ENCODE assay signal across 12 cellular contexts in genomic region chrX:72141372-72142004, GRCh38. TPM values are rescaled to one million over a fixed set of nuclear protein-coding genes. Genes with fewer than 3 reads are reported as not detected.
DNase-seq lines count a peak whose midpoint lies in the region; ATAC-seq, FAIRE-seq and TF ChIP-seq lines count a peak whose summit lies in the region.
"Had no signal": no experiment of that assay in that cellular context is flagged by ENCODE, and none has a peak within 500 bp of the region (broad histone marks: within the 10 kb centered on the region; RNA-seq: fewer than 3 reads in every experiment).

No MANE protein-coding gene starts in this region.

- ATAC-seq in GM19397 (IDR thresholded peaks at IDR 0.05; ENCODE audit: unreplicated experiment): peak; percentile 65
- peak; percentile 54 for ATAC-seq in HG03097 (IDR thresholded peaks at IDR 0.05; ENCODE audit: low FRiP score, unreplicated experiment)
- peak; percentile 81 for ATAC-seq in GM12878
- no peak for ATAC-seq in heart left ventricle
- ATAC-seq: gastroesophageal sphincter, right cardiac atrium had no signal

- no TSS peak for BruUV-seq in GM12878 (replicated peaks; lab: Mats Ljungman, UMichigan)

- H3K4me2 ChIP-seq in GM12878 (ENCODE audit: control insufficient read depth, insufficient read depth): peak overlapping the region; percentile 39; the same call in 1 of the 2 replicates

- SMC1A ChIA-PET in GM12878 (lab: Charles Lee; ENCODE audit: uncharacterized antibody, unreplicated experiment): no interaction called here

- in situ Hi-C loops in GM12878 (cut with MboI): no loop called here

- RAD21 ChIA-PET in GM12878 (lab: Charles Lee; ENCODE audit: unreplicated experiment): no interaction called here

- H3K27me3 ChIP-seq in GM12878 (replicated peaks in 1 of 2; ENCODE audit: control insufficient read depth in 2 of 2, insufficient read depth in 2 of 2, low read length in 1 of 2): no peaks in the 10 kb centered on the region
- peaks cover 0 to 41% (median 0%) of the 10 kb centered on the region in 9 donors for H3K27me3 ChIP-seq in heart left ventricle
- H3K27me3 ChIP-seq in colonic mucosa: no peaks in the 10 kb centered on the region
- H3K27me3 ChIP-seq: gastroesophageal sphincter had no signal

- peaks cover 14% of the 10 kb centered on the region for H3K4me1 ChIP-seq in GM12878 (ENCODE audit: control insufficient read depth, insufficient read depth, low read length)
- peaks cover 0 to 6% (median 0%) of the 10 kb centered on the region in 12 donors for H3K4me1 ChIP-seq in heart left ventricle
- H3K4me1 ChIP-seq in colonic mucosa: no peaks in the 10 kb centered on the region
- H3K4me1 ChIP-seq: gastroesophageal sphincter had no signal

- POLR2A ChIA-PET in GM12878 (lab: Charles Lee): no interaction called here

- H3K27ac ChIP-seq in GM12878 (ENCODE audit: control insufficient read depth, insufficient read depth) (no peak overlapping the region; the same call in 1 of the 2 replicates), heart left ventricle (no peak overlapping the region), colonic mucosa (no peak overlapping the region)
- H3K27ac ChIP-seq: gastroesophageal sphincter had no signal

- no peaks in the 10 kb centered on the region for H4K20me1 ChIP-seq in GM12878 (ENCODE audit: control insufficient read depth, insufficient read depth)

- H2AFZ ChIP-seq in GM12878 (ENCODE audit: control insufficient read depth, low read depth, low read length): no peak overlapping the region; the same call in 1 of the 2 replicates

- peak; percentile 41 for FAIRE-seq in GM12878 (lab: Jason Lieb, UNC)

- TF ChIP-seq POLR2A in GM12878 (IDR thresholded peaks at IDR 0.05; ENCODE audit: low read depth, low read length) (no peak), heart left ventricle (IDR thresholded peaks at IDR 0.05) (no peak)

- TF ChIP-seq RAD21 in GM12878 (IDR thresholded peaks at IDR 0.05; ENCODE audit: insufficient read depth, low read depth, low read length): no peak

- no peak for TF ChIP-seq CTCF in GM12878 (IDR thresholded peaks at IDR 0.05 in 2 of 3, conservative IDR thresholded peaks at IDR 0.05 in 1 of 3; ENCODE audit: control insufficient read depth in 2 of 3, extremely low read depth in 1 of 3, insufficient read depth in 1 of 3, low read depth in 3 of 3, low read length in 3 of 3)
- no peak for TF ChIP-seq CTCF in heart left ventricle (IDR thresholded peaks at IDR 0.05)
- no peak for TF ChIP-seq CTCF in colonic mucosa (IDR thresholded peaks at IDR 0.05)

- no peaks in the 10 kb centered on the region for H3K9me3 ChIP-seq in GM12878 (replicated peaks; ENCODE audit: control insufficient read depth, insufficient read depth, low read length)
- no peaks in the 10 kb centered on the region for H3K9me3 ChIP-seq in heart left ventricle
- H3K9me3 ChIP-seq in colonic mucosa: no peaks in the 10 kb centered on the region
- H3K9me3 ChIP-seq: gastroesophageal sphincter had no signal

- DNase-seq in NCI-H1417 (lab: John Stamatoyannopoulos, UW) (peak in 2 of 3 experiments; percentile 46 to 69), NCI-H1417 treated with DMSO at 0.1 percent for 48 hours (lab: John Stamatoyannopoulos, UW) (no peak), GM12878 (ENCODE audit: low read depth, low spot score) (no peak), heart left ventricle (no peak), colonic mucosa (no peak), NCI-H524 treated with DMSO at 0.1 percent for 48 hours (lab: John Stamatoyannopoulos, UW) (no peak)
- DNase-seq: caudate nucleus, NCI-H1105 treated with DMSO at 0.1 percent for 48 hours, right cardiac atrium had no signal

- no peak for TF ChIP-seq EP300 in GM12878 (IDR thresholded peaks at IDR 0.05; ENCODE audit: borderline replicate concordance in 1 of 2, control insufficient read depth in 1 of 2, low read depth in 2 of 2, low read length in 2 of 2)

- CTCF ChIA-PET in GM12878 (lab: Yijun Ruan, JAX): interaction anchor here (1.7 kb wide), 1 partner anchor 15 kb away, joined by 4 read pairs; no protein-coding TSS in a partner anchor

- intact Hi-C loops in GM12878 (cut with micrococcal nuclease; ENCODE audit: unreplicated experiment): loop anchor here (2.0 kb wide), 1 partner anchor 39 kb away; the partner anchor contains the start of gene PIN4
- intact Hi-C loops in heart left ventricle (cut with DNase I): no loop called here
- intact Hi-C loops in colonic mucosa (cut with DNase I): no loop called here

- H3K9ac ChIP-seq in GM12878 (ENCODE audit: control insufficient read depth, insufficient read depth, low read length) (no peak overlapping the region), colonic mucosa (ENCODE audit: low read depth in 2 of 2, low read length in 2 of 2) (no peak overlapping the region)

- H3K4me3 ChIP-seq in GM12878: no peak overlapping the region
- no peak overlapping the region for H3K4me3 ChIP-seq in heart left ventricle
- H3K4me3 ChIP-seq in colonic mucosa: no peak overlapping the region
- H3K4me3 ChIP-seq: gastroesophageal sphincter had no signal

- no peaks in the 10 kb centered on the region for H3K79me2 ChIP-seq in GM12878 (ENCODE audit: control insufficient read depth, insufficient read depth, low read length)

- no peaks in the 10 kb centered on the region for H3K36me3 ChIP-seq in GM12878 (ENCODE audit: control insufficient read depth in 2 of 2, insufficient read depth in 2 of 2, low read length in 1 of 2)
- H3K36me3 ChIP-seq in heart left ventricle: peaks cover 0 to 24% (median 7%) of the 10 kb centered on the region in 9 donors
- no peaks in the 10 kb centered on the region for H3K36me3 ChIP-seq in colonic mucosa

- WGBS in GM12878 (ENCODE audit: insufficient coverage, insufficient replicate concordance, low lambda C conversion rate, missing lambda C conversion rate): 1% methylated on average over 4 of the region's 4 CpGs
- 74 to 94% (median 84%) methylated on average over 4 of the region's 4 CpGs for WGBS in heart left ventricle, 4 donors

TF ChIP-seq in GM12878, 131 proteins besides CTCF, POLR2A, EP300 and RAD21 (continues in another document):
- TF ChIP-seq CBFB (IDR thresholded peaks at IDR 0.05; ENCODE audit: low read depth) (no peak), ETV6 (conservative IDR thresholded peaks at IDR 0.05 in 1 of 2, IDR thresholded peaks at IDR 0.05 in 1 of 2; ENCODE audit: borderline replicate concordance in 1 of 2, low read depth in 1 of 2) (no peak), IRF4 (IDR thresholded peaks at IDR 0.05; ENCODE audit: low read depth, low read length) (peak; percentile 86), SREBF2 (IDR thresholded peaks at IDR 0.05; ENCODE audit: low read length) (no peak), SPI1 (IDR thresholded peaks at IDR 0.05; ENCODE audit: borderline replicate concordance, insufficient read depth, low read depth, low read length) (peak; percentile 31; the same call in 1 of the 2 replicates), RUNX3 (IDR thresholded peaks at IDR 0.05; ENCODE audit: low read length) (peak; percentile 50), NFIC (IDR thresholded peaks at IDR 0.05; ENCODE audit: low read depth, low read length) (peak; percentile 60), JUNB (IDR thresholded peaks at IDR 0.05) (peak; percentile 97), POU2F2 (IDR thresholded peaks at IDR 0.05; ENCODE audit: borderline replicate concordance, low read depth, low read length) (peak; percentile 94), JUND (IDR thresholded peaks at IDR 0.05; ENCODE audit: low read depth, low read length) (0 out of 2 replicates have a peak, but pooled peaks have one; percentile 29), KLF5 (IDR thresholded peaks at IDR 0.05; ENCODE audit: partially characterized antibody) (no peak), CREB1 (IDR thresholded peaks at IDR 0.05; ENCODE audit: low read depth) (no peak)

RNA-seq across cellular contexts. Expression of gene RTL5, which starts 9.8 kb away (rescaled TPM):
- not detected in 2 replicates for total RNA-seq in GM12878 (2013; cell fraction: nucleolus; rRNA removed)
- total RNA-seq in GM12878 (2014; rRNA removed) (under 0.01 and 0.11 TPM in 2 replicates), GM12878 (2014; rRNA removed; fragmentation: Illumina TruSeq; extraction: Trizol) (not detected in 2 replicates), GM12878 (2021) (0.05 and 0.10 TPM in 2 replicates), heart left ventricle (1 to 10 TPM; 1.2 to 6.0 (median 2.7) TPM), colonic mucosa (1 to 10 TPM; 1.2 to 2.1 TPM)
- polyA plus RNA-seq in GM12878 (2011; ENCODE audit: low read depth): 0.25 TPM
- polyA plus RNA-seq in GM12878 (2011; rRNA removed) (not detected in 2 replicates), GM12878 (2014; fragmentation: Illumina TruSeq; extraction: Trizol) (0.01 TPM in 1 of 2 replicates, not detected in the other), GM12878 (2014; fragmentation: Nextera tagmentation; extraction: Ambion mirVana) (not detected), GM12878 (2014; rRNA removed) (0.03 and 0.05 TPM in 2 replicates), GM12878 (2016; fragmentation: Nextera tagmentation; extraction: Ambion mirVana) (under 1 TPM in 1 of 2 experiments, not detected in 1; 0.08 TPM), heart left ventricle (1 to 10 TPM; 1.5 to 1.6 TPM)
- not detected in 2 replicates for polyA plus RNA-seq in GM12878 (2011; cell fraction: cytosol; rRNA removed)
- 0.06 and 0.15 TPM in 2 replicates for polyA plus RNA-seq in GM12878 (2011; cell fraction: nucleus; rRNA removed)
- 0.28 and 0.34 TPM in 2 replicates for polyA plus RNA-seq in GM12878 (2012)
- polyA minus RNA-seq in GM12878 (2011; rRNA and poly(A)+ RNA removed): not detected in 2 replicates
- not detected in 2 replicates for polyA minus RNA-seq in GM12878 (2011; cell fraction: cytosol; rRNA and poly(A)+ RNA removed)
- polyA minus RNA-seq in GM12878 (2011; cell fraction: nucleus; rRNA and poly(A)+ RNA removed): not detected in 2 replicates

RNA-seq across cellular contexts. Expression of gene PIN4, which starts 40.1 kb away (rescaled TPM):
- 17.9 and 19.4 TPM in 2 replicates for total RNA-seq in GM12878 (2013; cell fraction: nucleolus; rRNA removed)
- total RNA-seq in GM12878 (2014; rRNA removed) (10.8 and 14.1 TPM in 2 replicates), GM12878 (2014; rRNA removed; fragmentation: Illumina TruSeq; extraction: Trizol) (31.1 and 32.7 TPM in 2 replicates), GM12878 (2021) (6.4 and 8.2 TPM in 2 replicates), heart left ventricle (10 to 100 TPM in 5 of 9 donors, 1 to 10 TPM in 4; 8.4 to 13.1 (median 10.0) TPM), colonic mucosa (10 to 100 TPM in 1 of 2 donors, 1 to 10 TPM in 1; 8.2 to 10.4 TPM)
- 14.4 TPM for polyA plus RNA-seq in GM12878 (2011; ENCODE audit: low read depth)
- polyA plus RNA-seq in GM12878 (2011; rRNA removed) (14.6 and 25.1 TPM in 2 replicates), GM12878 (2014; fragmentation: Illumina TruSeq; extraction: Trizol) (31.7 and 46.4 TPM in 2 replicates), GM12878 (2014; fragmentation: Nextera tagmentation; extraction: Ambion mirVana) (10 to 100 TPM; 46.5 to 53.6 TPM), GM12878 (2014; rRNA removed) (30.0 and 53.4 TPM in 2 replicates), GM12878 (2016; fragmentation: Nextera tagmentation; extraction: Ambion mirVana) (10 to 100 TPM; 36.1 to 44.9 TPM), heart left ventricle (10 to 100 TPM; 16.5 to 41.5 TPM)
- polyA plus RNA-seq in GM12878 (2011; cell fraction: cytosol; rRNA removed): 3.1 and 7.0 TPM in 2 replicates
- 6.4 and 10.2 TPM in 2 replicates for polyA plus RNA-seq in GM12878 (2011; cell fraction: nucleus; rRNA removed)
- 12.6 and 22.5 TPM in 2 replicates for polyA plus RNA-seq in GM12878 (2012)
- 3.1 and 4.0 TPM in 2 replicates for polyA minus RNA-seq in GM12878 (2011; rRNA and poly(A)+ RNA removed)
- polyA minus RNA-seq in GM12878 (2011; cell fraction: cytosol; rRNA and poly(A)+ RNA removed): 2.7 and 3.5 TPM in 2 replicates
- 1.9 and 4.2 TPM in 2 replicates for polyA minus RNA-seq in GM12878 (2011; cell fraction: nucleus; rRNA and poly(A)+ RNA removed)

Comparison
In these comparisons a context has a peak if more than half of its experiments do, and no peak if none do; other contexts are left out.
1. DNase-seq: peak in NCI-H1417 (2 of 3); none in NCI-H1417 treated with DMSO at 0.1 percent for 48 hours (single experiment), GM12878 (single experiment), heart left ventricle (0 of 5), colonic mucosa (single experiment) and NCI-H524 treated with DMSO at 0.1 percent for 48 hours (single experiment).
2. ATAC-seq: peak in GM19397 (single experiment), HG03097 (single experiment) and GM12878 (single experiment); none in heart left ventricle (0 of 4).